Comparison of ENCODE assay signal across 12 cellular contexts in genomic region chr1:67682659-67683197, GRCh38. TPM values are rescaled to one million over a fixed set of nuclear protein-coding genes. Genes with fewer than 3 reads are reported as not detected.
DNase-seq lines count a peak whose midpoint lies in the region; FAIRE-seq and TF ChIP-seq lines count a peak whose summit lies in the region.
"Had no signal": no experiment of that assay in that cellular context is flagged by ENCODE, and none has a peak within 500 bp of the region (broad histone marks: within the 10 kb centered on the region; RNA-seq: fewer than 3 reads in every experiment).

No MANE protein-coding gene starts in this region.

- DNase-seq in AG10803 (ENCODE audit: low read depth) (peak; percentile 83), LoVo (ENCODE audit: low spot score) (peak; percentile 43), astrocyte (ENCODE audit: low read depth) (peak; percentile 96), kidney tubule cell (ENCODE audit: low spot score) (peak; percentile 91), NCI-H345 (lab: John Stamatoyannopoulos, UW) (no peak), islet precursor cell (no peak), superior temporal gyrus (ENCODE audit: extremely low spot score) (no peak), NCI-H2029 treated with DMSO at 0.1 percent for 48 hours (lab: John Stamatoyannopoulos, UW) (no peak)
- DNase-seq: effector CD8-positive, alpha-beta T cell; lower lobe of right lung; NCI-H146; stimulated activated naive CD8-positive, alpha-beta T cell treated with anti-CD3 and anti-CD28 coated beads, Interleukin-15, amount 100 ng/mL, for 72 hours had no signal

- H3K36me3 ChIP-seq in astrocyte (ENCODE audit: insufficient read depth, low read length), result peaks cover 7% of the 10 kb centered on the region

- H3K27me3 Mint-ChIP-seq in astrocyte (ENCODE audit: low read depth, unreplicated experiment), result no peaks in the 10 kb centered on the region
- H3K27me3 Mint-ChIP-seq: stimulated activated naive CD8-positive, alpha-beta T cell treated with anti-CD3 and anti-CD28 coated beads, Interleukin-15, amount 100 ng/mL, for 72 hours had no signal

- no peak overlapping the region for H3K4me3 ChIP-seq in AG10803 (ENCODE audit: low read length)
- H3K4me3 ChIP-seq in astrocyte (ENCODE audit: insufficient read depth, low read depth, low read length), result peak overlapping the region; percentile 54
- H3K4me3 ChIP-seq: lower lobe of right lung had no signal

- H3K4me2 ChIP-seq in astrocyte (ENCODE audit: low read length), result peak overlapping the region; percentile 89

- H3K9ac ChIP-seq in astrocyte (ENCODE audit: low read length), result peak overlapping the region; percentile 85

- FAIRE-seq in astrocyte (lab: Jason Lieb, UNC), result peak; percentile 95

- peak overlapping the region; percentile 93 for H3K27ac ChIP-seq in astrocyte (ENCODE audit: low read depth, low read length)
- H3K27ac ChIP-seq: lower lobe of right lung had no signal

- H4K20me1 ChIP-seq in astrocyte (ENCODE audit: insufficient read depth, low read length), result peaks cover 22% of the 10 kb centered on the region

- no peaks in the 10 kb centered on the region for H3K27me3 ChIP-seq in astrocyte (ENCODE audit: insufficient read depth, low read length)

- TF ChIP-seq CTCF in AG10803 (conservative IDR thresholded peaks at IDR 0.05; ENCODE audit: low read length) (no peak), astrocyte (IDR thresholded peaks at IDR 0.05; ENCODE audit: insufficient read depth, low read depth, low read length) (no peak)

- no peak overlapping the region for H2AFZ ChIP-seq in astrocyte (ENCODE audit: low read depth, low read length)

- H3K4me1 Mint-ChIP-seq in astrocyte (ENCODE audit: low read depth, unreplicated experiment), result peaks cover 26% of the 10 kb centered on the region

- H3K36me3 Mint-ChIP-seq in astrocyte (ENCODE audit: low read depth, unreplicated experiment), result peaks cover 5% of the 10 kb centered on the region

- H3K27ac Mint-ChIP-seq in astrocyte (ENCODE audit: unreplicated experiment), result peak overlapping the region; percentile 78

- H3K4me3 Mint-ChIP-seq in astrocyte (ENCODE audit: unreplicated experiment), result no peak overlapping the region

- H3K4me1 ChIP-seq in astrocyte (ENCODE audit: insufficient read depth, low read length), result peaks cover 22% of the 10 kb centered on the region

- H3K9me3 Mint-ChIP-seq in astrocyte (ENCODE audit: unreplicated experiment), result no peaks in the 10 kb centered on the region
- H3K9me3 Mint-ChIP-seq: stimulated activated naive CD8-positive, alpha-beta T cell treated with anti-CD3 and anti-CD28 coated beads, Interleukin-15, amount 100 ng/mL, for 72 hours had no signal

- H3K9me3 ChIP-seq in astrocyte (ENCODE audit: insufficient read depth, low read depth, low read length), result no peaks in the 10 kb centered on the region
- H3K9me3 ChIP-seq: lower lobe of right lung had no signal

- peaks cover 26% of the 10 kb centered on the region for H3K79me2 ChIP-seq in astrocyte (ENCODE audit: insufficient read depth, low read length)

RNA-seq across cellular contexts. Expression of gene GADD45A, which starts 2.3 kb away (rescaled TPM):
- total RNA-seq in astrocyte, result 127 and 162 TPM in 2 replicates

Comparison
In these comparisons a context has a peak if more than half of its experiments do, and no peak if none do; other contexts are left out.
1. DNase-seq: peak in AG10803 (single experiment), LoVo (single experiment), astrocyte (single experiment) and kidney tubule cell (single experiment); none in NCI-H345 (single experiment), islet precursor cell (single experiment), superior temporal gyrus (single experiment) and NCI-H2029 treated with DMSO at 0.1 percent for 48 hours (single experiment).